ENCODE assay signal across 8 cellular contexts in genomic region chr7:30595461-30596042, GRCh38. TPM values are rescaled to one million over a fixed set of nuclear protein-coding genes. Genes with fewer than 3 reads are reported as not detected.
DNase-seq lines count a peak whose midpoint lies in the region; ATAC-seq, FAIRE-seq and TF ChIP-seq lines count a peak whose summit lies in the region.

No MANE protein-coding gene starts in this region.

- H3K4me1 ChIP-seq in ES-I3 (ENCODE audit: insufficient read depth, low read length), result peaks cover 11% of the 10 kb centered on the region
- H3K4me1 ChIP-seq in Loucy (ENCODE audit: insufficient read depth, low read length, poor library complexity, severe bottlenecking), result peaks cover 59% of the 10 kb centered on the region
- no peaks in the 10 kb centered on the region for H3K4me1 ChIP-seq in breast epithelium

- no peak overlapping the region for H2AFZ ChIP-seq in Loucy (ENCODE audit: low read length)

- TF ChIP-seq CTCF in Loucy (conservative IDR thresholded peaks at IDR 0.05; ENCODE audit: low read length) (no peak), breast epithelium (IDR thresholded peaks at IDR 0.05) (no peak)

- H3K4me3 ChIP-seq in Loucy (ENCODE audit: low read length, poor library complexity, severe bottlenecking) (peak overlapping the region; percentile 83), breast epithelium (peak overlapping the region; percentile 85 to 99 (median 95))

- peaks cover 32% of the 10 kb centered on the region for H4K20me1 ChIP-seq in Loucy (ENCODE audit: insufficient read depth, low read length, poor library complexity, severe bottlenecking)

- DNase-seq in breast epithelium (ENCODE audit: low spot score in 2 of 2) (no peak), medulla oblongata (ENCODE audit: extremely low spot score) (peak; percentile 28), urothelium cell line (ENCODE audit: low spot score) (peak; percentile 7), GOT3 (lab: John Stamatoyannopoulos, UW) (no peak)

- H3K9me3 ChIP-seq in ES-I3 (ENCODE audit: control insufficient read depth, insufficient read depth, low read length) (no peaks in the 10 kb centered on the region), Loucy (ENCODE audit: insufficient read depth, low read depth, low read length) (no peaks in the 10 kb centered on the region), breast epithelium (no peaks in the 10 kb centered on the region)

- ATAC-seq in HG03439 (IDR thresholded peaks at IDR 0.05; ENCODE audit: unreplicated experiment) (no peak), GM19452 (IDR thresholded peaks at IDR 0.05; ENCODE audit: unreplicated experiment) (no peak)

- intact Hi-C loops in breast epithelium (cut with DNase I; ENCODE audit: low total_unique reads), result no loop called here

- H3K27me3 ChIP-seq in Loucy (ENCODE audit: insufficient read depth, low read length, poor library complexity, severe bottlenecking) (peaks cover 5% of the 10 kb centered on the region), breast epithelium (no peaks in the 10 kb centered on the region)

- FAIRE-seq in urothelium cell line (lab: Jason Lieb, UNC), result no peak

- no peak for TF ChIP-seq POLR2A in breast epithelium (IDR thresholded peaks at IDR 0.05)

- H3K9ac ChIP-seq in ES-I3 (ENCODE audit: low read depth, low read length), result peak overlapping the region; percentile 98
- peak overlapping the region; percentile 88 for H3K9ac ChIP-seq in Loucy (ENCODE audit: low read depth, low read length, poor library complexity, severe bottlenecking)

- H3K4me2 ChIP-seq in Loucy (ENCODE audit: low read depth, low read length, poor library complexity, severe bottlenecking), result peak overlapping the region; percentile 96

- H3K36me3 ChIP-seq in ES-I3 (ENCODE audit: insufficient read depth, low read length) (peaks cover 20% of the 10 kb centered on the region), Loucy (ENCODE audit: insufficient read depth, low read length) (peaks cover 9% of the 10 kb centered on the region; the same call in 1 of the 2 replicates), breast epithelium (no peaks in the 10 kb centered on the region)

- no peaks in the 10 kb centered on the region for H3F3A ChIP-seq in Loucy (ENCODE audit: low read depth)

- H3K79me2 ChIP-seq in Loucy (ENCODE audit: insufficient read depth, low read length), result peaks cover 85% of the 10 kb centered on the region

- peak overlapping the region; percentile 98 for H3K27ac ChIP-seq in breast epithelium

- H3K9me2 ChIP-seq in Loucy (replicated peaks; ENCODE audit: low read depth, low read length), result no peaks in the 10 kb centered on the region

RNA-seq across cellular contexts. Expression of gene GARS1, which starts 0.9 kb away (rescaled TPM):
- total RNA-seq in breast epithelium, result 10 to 100 TPM; 50.9 to 66.9 (median 56.8) TPM

Comparison
In these comparisons a context has a peak if more than half of its experiments do, and no peak if none do; other contexts are left out.
1. DNase-seq: peak in medulla oblongata (single experiment) and urothelium cell line (single experiment); none in breast epithelium (0 of 2) and GOT3 (single experiment).